Comparison of ENCODE assay signal across 2 cellular contexts in the genomic region with DNA sequence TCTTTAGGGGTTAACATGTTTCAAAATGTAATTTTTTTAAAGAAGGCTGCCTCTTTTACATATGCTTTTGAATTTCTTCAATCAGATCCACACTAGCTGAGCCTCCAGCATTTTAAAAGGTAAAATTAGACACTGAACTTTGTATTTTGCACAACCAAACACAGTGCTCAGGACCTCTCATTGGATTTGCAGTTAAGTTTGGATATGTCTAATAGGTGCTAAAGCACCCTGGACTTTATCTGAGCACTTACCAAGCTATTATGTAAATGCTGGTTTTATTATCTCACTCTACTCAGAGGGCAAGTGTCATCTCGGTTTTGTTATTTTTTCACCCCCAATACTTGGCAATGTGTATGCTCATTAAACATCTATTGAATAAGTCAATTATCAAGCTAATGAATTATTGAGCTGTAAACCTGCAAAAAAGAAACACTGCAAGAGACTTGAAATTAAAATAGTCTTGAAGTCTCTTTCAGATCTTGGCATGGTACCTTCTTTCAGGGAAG.
TF ChIP-seq lines count a peak whose summit lies in the region.

No MANE protein-coding gene starts in this region.

TF ChIP-seq in HepG2, 621 proteins besides CTCF, POLR2A, EP300 and RAD21 (continued from another document):
- TF ChIP-seq, protein P1, sequence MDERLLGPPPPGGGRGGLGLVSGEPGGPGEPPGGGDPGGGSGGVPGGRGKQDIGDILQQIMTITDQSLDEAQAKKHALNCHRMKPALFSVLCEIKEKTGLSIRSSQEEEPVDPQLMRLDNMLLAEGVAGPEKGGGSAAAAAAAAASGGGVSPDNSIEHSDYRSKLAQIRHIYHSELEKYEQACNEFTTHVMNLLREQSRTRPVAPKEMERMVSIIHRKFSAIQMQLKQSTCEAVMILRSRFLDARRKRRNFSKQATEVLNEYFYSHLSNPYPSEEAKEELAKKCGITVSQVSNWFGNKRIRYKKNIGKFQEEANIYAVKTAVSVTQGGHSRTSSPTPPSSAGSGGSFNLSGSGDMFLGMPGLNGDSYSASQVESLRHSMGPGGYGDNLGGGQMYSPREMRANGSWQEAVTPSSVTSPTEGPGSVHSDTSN (CRISPR knock-in tag; IDR thresholded peaks at IDR 0.05) = no peak
- TF ChIP-seq, protein P2, sequence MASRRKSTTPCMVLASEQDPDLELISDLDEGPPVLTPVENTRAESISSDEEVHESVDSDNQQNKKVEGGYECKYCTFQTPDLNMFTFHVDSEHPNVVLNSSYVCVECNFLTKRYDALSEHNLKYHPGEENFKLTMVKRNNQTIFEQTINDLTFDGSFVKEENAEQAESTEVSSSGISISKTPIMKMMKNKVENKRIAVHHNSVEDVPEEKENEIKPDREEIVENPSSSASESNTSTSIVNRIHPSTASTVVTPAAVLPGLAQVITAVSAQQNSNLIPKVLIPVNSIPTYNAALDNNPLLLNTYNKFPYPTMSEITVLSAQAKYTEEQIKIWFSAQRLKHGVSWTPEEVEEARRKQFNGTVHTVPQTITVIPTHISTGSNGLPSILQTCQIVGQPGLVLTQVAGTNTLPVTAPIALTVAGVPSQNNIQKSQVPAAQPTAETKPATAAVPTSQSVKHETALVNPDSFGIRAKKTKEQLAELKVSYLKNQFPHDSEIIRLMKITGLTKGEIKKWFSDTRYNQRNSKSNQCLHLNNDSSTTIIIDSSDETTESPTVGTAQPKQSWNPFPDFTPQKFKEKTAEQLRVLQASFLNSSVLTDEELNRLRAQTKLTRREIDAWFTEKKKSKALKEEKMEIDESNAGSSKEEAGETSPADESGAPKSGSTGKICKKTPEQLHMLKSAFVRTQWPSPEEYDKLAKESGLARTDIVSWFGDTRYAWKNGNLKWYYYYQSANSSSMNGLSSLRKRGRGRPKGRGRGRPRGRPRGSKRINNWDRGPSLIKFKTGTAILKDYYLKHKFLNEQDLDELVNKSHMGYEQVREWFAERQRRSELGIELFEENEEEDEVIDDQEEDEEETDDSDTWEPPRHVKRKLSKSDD (CRISPR knock-in tag; IDR thresholded peaks at IDR 0.05; ENCODE audit: low read depth) = no peak

TF ChIP-seq in HEK293, 187 proteins besides CTCF, POLR2A, EP300 and RAD21 (continued from another document):
- peak; percentile 42; the same call in 1 of the 2 replicates for TF ChIP-seq FEZF1 (tag by site-specific recombination; IDR thresholded peaks at IDR 0.05)
- TF ChIP-seq, protein P3, sequence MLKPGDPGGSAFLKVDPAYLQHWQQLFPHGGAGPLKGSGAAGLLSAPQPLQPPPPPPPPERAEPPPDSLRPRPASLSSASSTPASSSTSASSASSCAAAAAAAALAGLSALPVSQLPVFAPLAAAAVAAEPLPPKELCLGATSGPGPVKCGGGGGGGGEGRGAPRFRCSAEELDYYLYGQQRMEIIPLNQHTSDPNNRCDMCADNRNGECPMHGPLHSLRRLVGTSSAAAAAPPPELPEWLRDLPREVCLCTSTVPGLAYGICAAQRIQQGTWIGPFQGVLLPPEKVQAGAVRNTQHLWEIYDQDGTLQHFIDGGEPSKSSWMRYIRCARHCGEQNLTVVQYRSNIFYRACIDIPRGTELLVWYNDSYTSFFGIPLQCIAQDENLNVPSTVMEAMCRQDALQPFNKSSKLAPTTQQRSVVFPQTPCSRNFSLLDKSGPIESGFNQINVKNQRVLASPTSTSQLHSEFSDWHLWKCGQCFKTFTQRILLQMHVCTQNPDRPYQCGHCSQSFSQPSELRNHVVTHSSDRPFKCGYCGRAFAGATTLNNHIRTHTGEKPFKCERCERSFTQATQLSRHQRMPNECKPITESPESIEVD (tag by site-specific recombination; IDR thresholded peaks at IDR 0.05) = peak; percentile 66
